Comparison of ENCODE assay signal across 16 cellular contexts in genomic region chr9:35713578-35713977, GRCh38.
"Had no signal": no experiment of that assay in that cellular context is flagged by ENCODE, and none has a peak within 500 bp of the region (broad histone marks: within the 10 kb centered on the region; RNA-seq: fewer than 3 reads in every experiment).

No MANE protein-coding gene starts in this region.

- H3K27ac ChIP-seq: cardiac muscle cell, psoas muscle, SK-N-MC, skin epidermis, tibial nerve, uterus had no signal

- H3K9me3 ChIP-seq: psoas muscle, tibial nerve, uterus had no signal

- H3K4me3 Mint-ChIP-seq: endodermal cell; T-helper 2 cell treated with Interferon-gamma antibody and Interleukin-4, amounts not matched to agents 5 μg/mL and 100 μg/mL, for 36 hours had no signal

- H3K9me3 Mint-ChIP-seq: endodermal cell; T-helper 2 cell treated with Interferon-gamma antibody and Interleukin-4, amounts not matched to agents 5 μg/mL and 100 μg/mL, for 36 hours had no signal

- H3K27me3 ChIP-seq: cardiac muscle cell, dorsolateral prefrontal cortex, tibial nerve, uterus had no signal

- H3K36me3 ChIP-seq: uterus had no signal

- H3K4me1 ChIP-seq: psoas muscle, tibial nerve, uterus had no signal

- H3K27ac Mint-ChIP-seq: T-helper 2 cell treated with Interferon-gamma antibody and Interleukin-4, amounts not matched to agents 5 μg/mL and 100 μg/mL, for 36 hours had no signal

- ATAC-seq: psoas muscle, right cardiac atrium had no signal

- DNase-seq: activated CD4-positive, alpha-beta T cell treated with anti-CD3 and anti-CD28 coated beads, Interleukin-2, amount 50 U/mL, for 48 hours; activated naive CD4-positive, alpha-beta T cell treated with anti-CD3 and anti-CD28 coated beads, Interleukin-2, amount 50 U/mL, for 16 hours; amniotic stem cell; head of caudate nucleus; midbrain; psoas muscle; uterus had no signal

- H3K4me3 ChIP-seq: cardiac muscle cell, dorsolateral prefrontal cortex, lung, psoas muscle, SK-N-MC, skin epidermis, tibial nerve, uterus had no signal

- H3K4me1 Mint-ChIP-seq: endodermal cell had no signal
